25 cellular contexts compared by ENCODE assay signal in genomic region chr12:4015225-4016076, GRCh38.
DNase-seq lines count a peak whose midpoint lies in the region; ATAC-seq and TF ChIP-seq lines count a peak whose summit lies in the region.
"Had no signal": no experiment of that assay in that cellular context is flagged by ENCODE, and none has a peak within 500 bp of the region (broad histone marks: within the 10 kb centered on the region; RNA-seq: fewer than 3 reads in every experiment).

No MANE protein-coding gene starts in this region.

- no peak for TF ChIP-seq POLR2A in breast epithelium (IDR thresholded peaks at IDR 0.05)

- ATAC-seq in GM19023 (IDR thresholded peaks at IDR 0.05; ENCODE audit: unreplicated experiment) = no peak
- ATAC-seq: gastrocnemius medialis had no signal

- H3K4me3 ChIP-seq in HUES6 (ENCODE audit: low read depth, low read length) = no peak overlapping the region
- no peak overlapping the region for H3K4me3 ChIP-seq in liver (ENCODE audit: low read depth in 1 of 3, low read length in 3 of 3)
- H3K4me3 ChIP-seq in breast epithelium = no peak overlapping the region
- H3K4me3 ChIP-seq: BLaER1 treated with 17β-estradiol and CSF1 and Interleukin-3, amounts not matched to agents 10 nM and 100 nM; esophagus muscularis mucosa; gastrocnemius medialis; sigmoid colon; SJCRH30 had no signal

- in situ Hi-C loops in GM13977 (cut with MboI; ENCODE audit: low pct_unique_long_range_greater_than_20kb, low sequenced_read_pairs, unreplicated experiment) = no loop called here

- peak in 1 of 2 donors; percentile 21 for TF ChIP-seq RAD21 in liver (IDR thresholded peaks at IDR 0.05)

- TF ChIP-seq CTCF in brain (conservative IDR thresholded peaks at IDR 0.05) = no peak
- TF ChIP-seq CTCF in liver (IDR thresholded peaks at IDR 0.05; ENCODE audit: low read depth, low read length, missing input control) = no peak
- no peak for TF ChIP-seq CTCF in progenitor cell of endocrine pancreas (IDR thresholded peaks at IDR 0.05; ENCODE audit: unreplicated experiment)
- no peak for TF ChIP-seq CTCF in breast epithelium (IDR thresholded peaks at IDR 0.05)
- TF ChIP-seq CTCF in GM13977 (IDR thresholded peaks at IDR 0.05; ENCODE audit: extremely low read depth, insufficient read depth, missing control alignments) = no peak

- H3K27me3 Mint-ChIP-seq in brain = peaks cover 11% of the 10 kb centered on the region
- peaks cover 25% of the 10 kb centered on the region for H3K27me3 Mint-ChIP-seq in progenitor cell of endocrine pancreas
- H3K27me3 Mint-ChIP-seq: activated naive CD4-positive, alpha-beta T cell treated with anti-CD3 and anti-CD28 coated beads, Interleukin-2, amount 50 U/mL, for 24 hours had no signal

- H3K27me3 ChIP-seq in HUES6 (ENCODE audit: control insufficient read depth, insufficient read depth, low read length) (peaks cover 3% of the 10 kb centered on the region; the same call in 1 of the 2 replicates), liver (ENCODE audit: control insufficient read depth in 4 of 4, insufficient read depth in 4 of 4, low read length in 3 of 4) (no peaks in the 10 kb centered on the region), breast epithelium (no peaks in the 10 kb centered on the region)
- H3K27me3 ChIP-seq: BLaER1 treated with 17β-estradiol and CSF1 and Interleukin-3, amounts not matched to agents 10 nM and 100 nM; esophagus muscularis mucosa; gastrocnemius medialis; sigmoid colon; SJCRH30 had no signal

- H3K27ac Mint-ChIP-seq in brain (peak overlapping the region in 3 of 5 experiments; percentile 10 to 98 (median 94)), progenitor cell of endocrine pancreas (peak overlapping the region; percentile 88)
- H3K27ac Mint-ChIP-seq: activated naive CD4-positive, alpha-beta T cell treated with anti-CD3 and anti-CD28 coated beads, Interleukin-2, amount 50 U/mL, for 24 hours; H9; memory B cell had no signal

- H3K27ac ChIP-seq in HUES6 (ENCODE audit: low read depth, low read length) = peak overlapping the region; percentile 16; the same call in 1 of the 2 replicates
- H3K27ac ChIP-seq in liver (ENCODE audit: low read depth in 1 of 2, low read length in 2 of 2) = no peak overlapping the region
- H3K27ac ChIP-seq in breast epithelium = no peak overlapping the region
- H3K27ac ChIP-seq: BLaER1 treated with 17β-estradiol and CSF1 and Interleukin-3, amounts not matched to agents 10 nM and 100 nM; esophagus muscularis mucosa; gastrocnemius medialis; sigmoid colon; SJCRH30 had no signal

- peaks cover 23% of the 10 kb centered on the region for H3K4me1 ChIP-seq in HUES6 (ENCODE audit: control insufficient read depth, insufficient read depth, low read length)
- H3K4me1 ChIP-seq in liver (ENCODE audit: control insufficient read depth in 4 of 4, insufficient read depth in 4 of 4, low read length in 3 of 4) = peaks cover 6 to 27% (median 21%) of the 10 kb centered on the region in 4 donors
- H3K4me1 ChIP-seq in breast epithelium = no peaks in the 10 kb centered on the region
- H3K4me1 ChIP-seq: BLaER1 treated with 17β-estradiol and CSF1 and Interleukin-3, amounts not matched to agents 10 nM and 100 nM; esophagus muscularis mucosa; gastrocnemius medialis; sigmoid colon had no signal

- peak overlapping the region in 1 of 5 experiments; percentile 63 for H3K4me3 Mint-ChIP-seq in brain
- peak overlapping the region; percentile 9 for H3K4me3 Mint-ChIP-seq in progenitor cell of endocrine pancreas (ENCODE audit: low read depth)
- H3K4me3 Mint-ChIP-seq: activated naive CD4-positive, alpha-beta T cell treated with anti-CD3 and anti-CD28 coated beads, Interleukin-2, amount 50 U/mL, for 24 hours; H9; memory B cell; naive B cell had no signal

- H3K36me3 Mint-ChIP-seq in brain (no peaks in the 10 kb centered on the region), progenitor cell of endocrine pancreas (ENCODE audit: insufficient read depth) (no peaks in the 10 kb centered on the region)
- H3K36me3 Mint-ChIP-seq: activated naive CD4-positive, alpha-beta T cell treated with anti-CD3 and anti-CD28 coated beads, Interleukin-2, amount 50 U/mL, for 24 hours; memory B cell; naive B cell had no signal

- DNase-seq in progenitor cell of endocrine pancreas (ENCODE audit: low spot score, unreplicated experiment) (peak; percentile 58), breast epithelium (ENCODE audit: low spot score in 2 of 2) (no peak), GM13977 (ENCODE audit: low spot score) (no peak), NCI-H1417 (lab: John Stamatoyannopoulos, UW) (no peak)
- DNase-seq: activated CD4-positive, alpha-beta T cell treated with anti-CD3 and anti-CD28 coated beads for 4 hours; effector CD8-positive, alpha-beta T cell; gastrocnemius medialis; H9; hypothalamus; naive B cell; NCI-H1092 treated with DMSO at 0.1 percent for 48 hours; NCI-H2029 treated with DMSO at 0.1 percent for 48 hours; NCI-H446; NK-92 treated with Interleukin-12 subunit alpha and Interleukin-12 subunit beta, amount 100 ng/mL, for 24 hours; sigmoid colon; SJCRH30; stimulated activated CD8-positive, alpha-beta memory T cell treated with anti-CD3 and anti-CD28 coated beads, Interleukin-4, amount 100 ng/mL, for 48 hours had no signal

- intact Hi-C loops in breast epithelium (cut with DNase I; ENCODE audit: low total_unique reads) = no loop called here

- H3K9me3 ChIP-seq in HUES6 (ENCODE audit: control insufficient read depth, insufficient read depth, low read depth, low read length) (no peaks in the 10 kb centered on the region), liver (ENCODE audit: control insufficient read depth in 4 of 4, low read length in 3 of 4) (no peaks in the 10 kb centered on the region), breast epithelium (no peaks in the 10 kb centered on the region)
- H3K9me3 ChIP-seq: BLaER1 treated with 17β-estradiol and CSF1 and Interleukin-3, amounts not matched to agents 10 nM and 100 nM; esophagus muscularis mucosa; gastrocnemius medialis; sigmoid colon; SJCRH30 had no signal

- WGBS in liver = 49% methylated on average over 12 of the region's 12 CpGs

- H3K4me1 Mint-ChIP-seq in brain = peaks cover 17% of the 10 kb centered on the region
- peaks cover 56% of the 10 kb centered on the region for H3K4me1 Mint-ChIP-seq in progenitor cell of endocrine pancreas (ENCODE audit: low read depth)
- H3K4me1 Mint-ChIP-seq: activated naive CD4-positive, alpha-beta T cell treated with anti-CD3 and anti-CD28 coated beads, Interleukin-2, amount 50 U/mL, for 24 hours; memory B cell; naive B cell had no signal

- H3K36me3 ChIP-seq in HUES6 (ENCODE audit: control insufficient read depth, insufficient read depth, low read length) (0 out of 2 replicates have a peak, but pooled peaks cover 3% of the 10 kb centered on the region), liver (ENCODE audit: control insufficient read depth in 4 of 4, insufficient read depth in 3 of 4, low read depth in 1 of 4, low read length in 3 of 4) (no peaks in the 10 kb centered on the region), breast epithelium (no peaks in the 10 kb centered on the region)
- H3K36me3 ChIP-seq: BLaER1 treated with 17β-estradiol and CSF1 and Interleukin-3, amounts not matched to agents 10 nM and 100 nM; esophagus muscularis mucosa; gastrocnemius medialis; sigmoid colon; SJCRH30 had no signal

- H3K9me3 Mint-ChIP-seq in brain (peaks cover 0 to 5% (median 0%) of the 10 kb centered on the region in 5 experiments), progenitor cell of endocrine pancreas (ENCODE audit: low read depth) (no peaks in the 10 kb centered on the region)
- H3K9me3 Mint-ChIP-seq: activated naive CD4-positive, alpha-beta T cell treated with anti-CD3 and anti-CD28 coated beads, Interleukin-2, amount 50 U/mL, for 24 hours; memory B cell; naive B cell had no signal

- H3K9ac ChIP-seq in HUES6 (ENCODE audit: low read length) (no peak overlapping the region), liver (ENCODE audit: low read depth in 1 of 2, low read length in 2 of 2) (no peak overlapping the region)
- H3K9ac ChIP-seq: BLaER1 treated with 17β-estradiol and CSF1 and Interleukin-3, amounts not matched to agents 10 nM and 100 nM had no signal

TF ChIP-seq in liver, 16 proteins besides CTCF, POLR2A, EP300 and RAD21 (continues in another document):
- TF ChIP-seq NR2F2 (IDR thresholded peaks at IDR 0.05) (peak; percentile 42), FOXA1 (IDR thresholded peaks at IDR 0.05) (no peak), RXRA (IDR thresholded peaks at IDR 0.05) (peak; percentile 79 to 84), HNF4A (conservative IDR thresholded peaks at IDR 0.05) (peak; percentile 52 to 60), YY1 (IDR thresholded peaks at IDR 0.05) (peak; percentile 95), FOXA2 (IDR thresholded peaks at IDR 0.05) (no peak), TAF1 (conservative IDR thresholded peaks at IDR 0.05) (no peak), EGR1 (IDR thresholded peaks at IDR 0.05; ENCODE audit: low read depth in 2 of 2) (no peak)
- TF ChIP-seq, protein P1, sequence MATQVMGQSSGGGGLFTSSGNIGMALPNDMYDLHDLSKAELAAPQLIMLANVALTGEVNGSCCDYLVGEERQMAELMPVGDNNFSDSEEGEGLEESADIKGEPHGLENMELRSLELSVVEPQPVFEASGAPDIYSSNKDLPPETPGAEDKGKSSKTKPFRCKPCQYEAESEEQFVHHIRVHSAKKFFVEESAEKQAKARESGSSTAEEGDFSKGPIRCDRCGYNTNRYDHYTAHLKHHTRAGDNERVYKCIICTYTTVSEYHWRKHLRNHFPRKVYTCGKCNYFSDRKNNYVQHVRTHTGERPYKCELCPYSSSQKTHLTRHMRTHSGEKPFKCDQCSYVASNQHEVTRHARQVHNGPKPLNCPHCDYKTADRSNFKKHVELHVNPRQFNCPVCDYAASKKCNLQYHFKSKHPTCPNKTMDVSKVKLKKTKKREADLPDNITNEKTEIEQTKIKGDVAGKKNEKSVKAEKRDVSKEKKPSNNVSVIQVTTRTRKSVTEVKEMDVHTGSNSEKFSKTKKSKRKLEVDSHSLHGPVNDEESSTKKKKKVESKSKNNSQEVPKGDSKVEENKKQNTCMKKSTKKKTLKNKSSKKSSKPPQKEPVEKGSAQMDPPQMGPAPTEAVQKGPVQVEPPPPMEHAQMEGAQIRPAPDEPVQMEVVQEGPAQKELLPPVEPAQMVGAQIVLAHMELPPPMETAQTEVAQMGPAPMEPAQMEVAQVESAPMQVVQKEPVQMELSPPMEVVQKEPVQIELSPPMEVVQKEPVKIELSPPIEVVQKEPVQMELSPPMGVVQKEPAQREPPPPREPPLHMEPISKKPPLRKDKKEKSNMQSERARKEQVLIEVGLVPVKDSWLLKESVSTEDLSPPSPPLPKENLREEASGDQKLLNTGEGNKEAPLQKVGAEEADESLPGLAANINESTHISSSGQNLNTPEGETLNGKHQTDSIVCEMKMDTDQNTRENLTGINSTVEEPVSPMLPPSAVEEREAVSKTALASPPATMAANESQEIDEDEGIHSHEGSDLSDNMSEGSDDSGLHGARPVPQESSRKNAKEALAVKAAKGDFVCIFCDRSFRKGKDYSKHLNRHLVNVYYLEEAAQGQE (IDR thresholded peaks at IDR 0.05) = no peak
